7 cellular contexts compared by ENCODE assay signal in the genomic region with DNA sequence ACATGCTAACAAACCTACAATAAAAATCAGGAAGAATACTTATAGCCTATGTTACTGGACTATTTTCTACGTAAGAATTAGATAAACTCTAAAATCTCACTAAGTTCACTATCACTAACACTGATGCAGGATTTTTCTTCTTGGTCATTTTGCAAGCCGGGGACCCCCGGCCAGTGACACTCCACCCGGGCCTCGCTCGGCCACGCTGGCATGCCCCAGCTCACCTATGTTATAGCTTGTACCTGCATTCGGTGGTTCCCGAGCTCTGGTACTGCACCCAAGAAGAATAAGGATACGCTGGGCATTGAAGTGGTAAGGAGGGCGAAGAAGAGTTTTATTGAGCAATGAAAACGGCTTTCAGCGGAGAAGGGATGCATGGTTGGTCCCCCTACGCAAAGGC.
"Had no signal": no experiment of that assay in that cellular context is flagged by ENCODE, and none has a peak within 500 bp of the region (broad histone marks: within the 10 kb centered on the region; RNA-seq: fewer than 3 reads in every experiment).

No MANE protein-coding gene starts in this region.

- H3K4me3 ChIP-seq: GM12878 had no signal

- FAIRE-seq: GM12878, GM12891, GM12892, GM18507, GM19239 had no signal

- DNase-seq: GDM1, GF-D8 had no signal

- ATAC-seq: GM12878 had no signal
